37 cellular contexts compared by ENCODE assay signal in the genomic region with DNA sequence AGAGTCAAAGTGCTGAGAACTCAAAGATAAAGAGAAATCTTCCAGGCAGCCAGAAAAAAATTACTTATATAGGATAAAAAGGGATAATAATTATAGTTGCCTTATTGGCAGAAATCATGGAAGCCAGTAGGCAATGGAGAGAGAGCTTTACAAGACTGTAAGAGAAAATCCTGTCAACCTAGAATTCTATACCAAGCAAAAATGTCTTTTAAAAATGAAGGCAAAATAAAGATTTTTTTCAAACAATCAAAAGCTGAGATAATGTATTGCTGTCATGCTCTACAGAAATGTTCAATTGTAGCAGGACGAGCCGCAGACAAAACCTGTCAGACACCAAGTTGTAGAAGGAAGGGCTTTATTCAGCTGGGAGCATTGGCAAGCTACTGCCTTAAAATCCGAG.
"Had no signal": no experiment of that assay in that cellular context is flagged by ENCODE, and none has a peak within 500 bp of the region (broad histone marks: within the 10 kb centered on the region; RNA-seq: fewer than 3 reads in every experiment).

No MANE protein-coding gene starts in this region.

- DNase-seq: activated B cell treated with CpG ODN at 0.5 μM for 24 hours; activated CD4-positive, alpha-beta memory T cell treated with anti-CD3 and anti-CD28 coated beads, Interleukin-2, amount 10 ng/mL, durations not matched to agents 7 days and 5 days; activated CD4-positive, alpha-beta T cell treated with anti-CD3 and anti-CD28 coated beads for 4 hours; activated CD4-positive, alpha-beta T cell treated with anti-CD3 and anti-CD28 coated beads, Interleukin-2, amount 10 ng/mL, durations not matched to agents 24 days and 14 days; activated CD4-positive, alpha-beta T cell treated with anti-CD3 and anti-CD28 coated beads, Interleukin-2, amount 50 U/mL, for 1 hour; activated CD4-positive, alpha-beta T cell treated with anti-CD3 and anti-CD28 coated beads, Interleukin-2, amount 50 U/mL, for 4 hours; activated CD4-positive, CD25-positive, alpha-beta regulatory T cell treated with anti-CD3 and anti-CD28 coated beads, Interleukin-2, amount 50 U/mL, for 72 hours; activated CD8-positive, alpha-beta memory T cell treated with anti-CD3 and anti-CD28 coated beads for 24 hours; activated CD8-positive, alpha-beta memory T cell treated with anti-CD3 and anti-CD28 coated beads, Interleukin-2, amount 50 U/mL, for 4 hours; activated CD8-positive, alpha-beta T cell treated with anti-CD3 and anti-CD28 coated beads, Interleukin-2, amount 10 ng/mL, durations not matched to agents 7 days and 5 days; activated effector memory CD4-positive, alpha-beta T cell treated with Interleukin-2 at 50 U/mL for 16 hours; activated gamma-delta T cell; activated naive CD4-positive, alpha-beta T cell treated with anti-CD3 and anti-CD28 coated beads, Interleukin-2, amount 10 ng/mL, durations not matched to agents 7 days and 5 days; activated naive CD4-positive, alpha-beta T cell treated with Interleukin-2 at 50 U/mL for 16 hours; activated naive CD8-positive, alpha-beta T cell treated with anti-CD3 and anti-CD28 coated beads, Interleukin-2, amount 10 ng/mL, durations not matched to agents 7 days and 5 days; activated naive CD8-positive, alpha-beta T cell treated with anti-CD3 and anti-CD28 coated beads, Interleukin-2, amount 50 U/mL, for 24 hours; activated T-cell treated with anti-CD3 and anti-CD28 coated beads, Interleukin-2, amount 50 U/mL, for 24 hours; activated T-cell treated with anti-CD3 and anti-CD28 coated beads, Interleukin-2, amount 50 U/mL, for 48 hours; amygdala; anterior cingulate cortex; caudate nucleus; cerebellar nuclear complex; T-helper 1 cell; T-helper 2 cell; T-helper 9 cell had no signal

- H3K36me3 Mint-ChIP-seq: activated naive CD4-positive, alpha-beta T cell treated with anti-CD3 and anti-CD28 coated beads, Interleukin-2, amount 10 ng/mL, durations not matched to agents 7 days and 5 days had no signal

- H3K36me3 ChIP-seq: ascending aorta, cardiac muscle cell had no signal

- H3K27ac Mint-ChIP-seq: activated B cell treated with CpG ODN at 0.5 μM for 24 hours; activated CD4-positive, alpha-beta memory T cell treated with anti-CD3 and anti-CD28 coated beads, Interleukin-2, amount 10 ng/mL, durations not matched to agents 7 days and 5 days; activated CD4-positive, alpha-beta T cell treated with anti-CD3 and anti-CD28 coated beads, Interleukin-2, amount 10 ng/mL, durations not matched to agents 24 days and 14 days; activated CD8-positive, alpha-beta T cell treated with anti-CD3 and anti-CD28 coated beads, Interleukin-2, amount 10 ng/mL, durations not matched to agents 7 days and 5 days; activated naive CD4-positive, alpha-beta T cell treated with anti-CD3 and anti-CD28 coated beads, Interleukin-2, amount 10 ng/mL, durations not matched to agents 7 days and 5 days; activated naive CD4-positive, alpha-beta T cell treated with anti-CD3 and anti-CD28 coated beads, Interleukin-2, amount 50 U/mL, for 24 hours; activated naive CD8-positive, alpha-beta T cell; activated naive CD8-positive, alpha-beta T cell treated with anti-CD3 and anti-CD28 coated beads, Interleukin-2, amount 10 ng/mL, durations not matched to agents 7 days and 5 days; activated naive CD8-positive, alpha-beta T cell treated with anti-CD3 and anti-CD28 coated beads, Interleukin-2, amount 50 U/mL, for 24 hours; activated T-cell treated with anti-CD3 and anti-CD28 coated beads, Interleukin-2, amount 50 U/mL, for 24 hours; activated T-helper 2 cell treated with anti-CD3 and anti-CD28 coated beads, Interferon-gamma antibody, Interleukin-2, Interleukin-4, amounts not matched to agents 10 μg/mL and 5 μg/mL and 100 μg/mL, durations not matched to agents 14 hours and 24 hours and 36 hours; brain; T-helper 1 cell treated with Interleukin-12 subunit alpha and Interleukin-12 subunit beta and Interleukin-4 antibody, amounts not matched to agents 30 μg/mL and 1 μg/mL, for 36 hours; T-helper 2 cell treated with Interferon-gamma antibody and Interleukin-4, amounts not matched to agents 5 μg/mL and 100 μg/mL, for 36 hours had no signal

- H3K4me1 Mint-ChIP-seq: activated B cell treated with CpG ODN at 0.5 μM for 24 hours; brain; central memory CD8-positive, alpha-beta T cell had no signal

- H3K4me3 ChIP-seq: ascending aorta, cardiac muscle cell had no signal

- H3K27ac ChIP-seq: ascending aorta, cardiac muscle cell, VCaP had no signal

- H3K27me3 Mint-ChIP-seq: activated B cell treated with CpG ODN at 0.5 μM for 24 hours; activated naive CD4-positive, alpha-beta T cell treated with anti-CD3 and anti-CD28 coated beads, Interleukin-2, amount 50 U/mL, for 24 hours; activated naive CD8-positive, alpha-beta T cell; activated naive CD8-positive, alpha-beta T cell treated with anti-CD3 and anti-CD28 coated beads, Interleukin-2, amount 50 U/mL, for 24 hours; activated T-cell treated with anti-CD3 and anti-CD28 coated beads, Interleukin-2, amount 50 U/mL, for 24 hours; central memory CD8-positive, alpha-beta T cell had no signal

- H3K4me1 ChIP-seq: ascending aorta had no signal

- ATAC-seq: activated CD8-positive, alpha-beta T cell treated with anti-CD3 and anti-CD28 coated beads, Interleukin-2, amount 10 ng/mL, durations not matched to agents 7 days and 5 days; activated naive CD8-positive, alpha-beta T cell treated with anti-CD3 and anti-CD28 coated beads, Interleukin-2, amount 50 U/mL, for 24 hours had no signal

- H3K4me3 Mint-ChIP-seq: activated B cell treated with CpG ODN at 0.5 μM for 24 hours; activated CD4-positive, alpha-beta memory T cell treated with anti-CD3 and anti-CD28 coated beads, Interleukin-2, amount 10 ng/mL, durations not matched to agents 7 days and 5 days; activated CD4-positive, alpha-beta T cell treated with anti-CD3 and anti-CD28 coated beads, Interleukin-2, amount 10 ng/mL, durations not matched to agents 24 days and 14 days; activated CD8-positive, alpha-beta T cell treated with anti-CD3 and anti-CD28 coated beads, Interleukin-2, amount 10 ng/mL, durations not matched to agents 7 days and 5 days; activated naive CD4-positive, alpha-beta T cell treated with anti-CD3 and anti-CD28 coated beads, Interleukin-2, amount 10 ng/mL, durations not matched to agents 7 days and 5 days; activated naive CD4-positive, alpha-beta T cell treated with anti-CD3 and anti-CD28 coated beads, Interleukin-2, amount 50 U/mL, for 24 hours; activated naive CD8-positive, alpha-beta T cell; activated naive CD8-positive, alpha-beta T cell treated with anti-CD3 and anti-CD28 coated beads, Interleukin-2, amount 10 ng/mL, durations not matched to agents 7 days and 5 days; activated naive CD8-positive, alpha-beta T cell treated with anti-CD3 and anti-CD28 coated beads, Interleukin-2, amount 50 U/mL, for 24 hours; activated T-cell treated with anti-CD3 and anti-CD28 coated beads, Interleukin-2, amount 50 U/mL, for 24 hours; brain; central memory CD8-positive, alpha-beta T cell; T-helper 1 cell treated with Interleukin-12 subunit alpha and Interleukin-12 subunit beta and Interleukin-4 antibody, amounts not matched to agents 30 μg/mL and 1 μg/mL, for 36 hours; T-helper 2 cell treated with Interferon-gamma antibody and Interleukin-4, amounts not matched to agents 5 μg/mL and 100 μg/mL, for 36 hours had no signal

- FAIRE-seq: bronchial epithelial cell, TTC549 had no signal

- H3K27me3 ChIP-seq: ascending aorta, cardiac muscle cell had no signal
